Comparison of ENCODE assay signal across 11 cellular contexts in genomic region chr16:66898933-66899309, GRCh38. TPM values are rescaled to one million over a fixed set of nuclear protein-coding genes. Genes with fewer than 3 reads are reported as not detected.
DNase-seq lines count a peak whose midpoint lies in the region; TF ChIP-seq lines count a peak whose summit lies in the region.
"Had no signal": no experiment of that assay in that cellular context is flagged by ENCODE, and none has a peak within 500 bp of the region (broad histone marks: within the 10 kb centered on the region; RNA-seq: fewer than 3 reads in every experiment).

No MANE protein-coding gene starts in this region.

- H3K4me1 ChIP-seq in ascending aorta (peaks cover 36 to 69% of the 10 kb centered on the region in 2 donors), thyroid gland (peaks cover 59 to 84% of the 10 kb centered on the region in 2 donors)

- no peak overlapping the region for H3K27ac Mint-ChIP-seq in mesothelial cell of epicardium
- H3K27ac Mint-ChIP-seq: activated B cell treated with CpG ODN at 0.5 μM for 24 hours had no signal

- H3K36me3 ChIP-seq in ascending aorta = no peaks in the 10 kb centered on the region
- H3K36me3 ChIP-seq in thyroid gland = no peaks in the 10 kb centered on the region

- DNase-seq in ascending aorta (ENCODE audit: low spot score in 2 of 2) = no peak
- DNase-seq in thyroid gland = no peak
- no peak for DNase-seq in activated CD4-positive, alpha-beta T cell treated with anti-CD3 and anti-CD28 coated beads for 4 hours
- no peak for DNase-seq in mesothelial cell of epicardium (ENCODE audit: low spot score in 2 of 2, unreplicated experiment in 2 of 2)
- DNase-seq: activated B cell treated with CpG ODN at 0.5 μM for 24 hours, C1 segment of cervical spinal cord, midbrain, NCI-H1092 treated with DMSO at 0.1 percent for 48 hours had no signal

- H3K9me3 Mint-ChIP-seq in mesothelial cell of epicardium = no peaks in the 10 kb centered on the region
- H3K9me3 Mint-ChIP-seq: activated B cell treated with CpG ODN at 0.5 μM for 24 hours had no signal

- no peak overlapping the region for H3K4me3 Mint-ChIP-seq in mesothelial cell of epicardium
- H3K4me3 Mint-ChIP-seq: activated B cell treated with CpG ODN at 0.5 μM for 24 hours had no signal

- H3K9me3 ChIP-seq in ascending aorta (no peaks in the 10 kb centered on the region), thyroid gland (no peaks in the 10 kb centered on the region)

- no peaks in the 10 kb centered on the region for H3K36me3 Mint-ChIP-seq in mesothelial cell of epicardium

- no peaks in the 10 kb centered on the region for H3K27me3 Mint-ChIP-seq in mesothelial cell of epicardium (ENCODE audit: low read depth)
- H3K27me3 Mint-ChIP-seq: activated B cell treated with CpG ODN at 0.5 μM for 24 hours had no signal

- WGBS in thyroid gland, 2 donors = 92 to 97% methylated on average over 2 of the region's 2 CpGs

- peaks cover 26% of the 10 kb centered on the region for H3K4me1 Mint-ChIP-seq in mesothelial cell of epicardium

- H3K27me3 ChIP-seq in ascending aorta = no peaks in the 10 kb centered on the region
- H3K27me3 ChIP-seq in layer of hippocampus (ENCODE audit: control insufficient read depth, insufficient read depth, low read length) = no peaks in the 10 kb centered on the region
- H3K27me3 ChIP-seq in thyroid gland = no peaks in the 10 kb centered on the region

- no peak overlapping the region for H3K4me3 ChIP-seq in ascending aorta
- H3K4me3 ChIP-seq in thyroid gland (replicated peaks in 1 of 3) = no peak overlapping the region
- H3K4me3 ChIP-seq: GM12878 had no signal

- no peak for TF ChIP-seq POLR2A in thyroid gland (IDR thresholded peaks at IDR 0.05)

- intact Hi-C loops in ascending aorta (cut with DNase I) = no loop called here
- intact Hi-C loops in thyroid gland (cut with DNase I) = loop anchor here (10.0 kb wide), 1 partner anchor 286 kb away; the partner anchor contains the start of gene MATCAP1

- no peak for TF ChIP-seq CTCF in ascending aorta (IDR thresholded peaks at IDR 0.05)
- no peak for TF ChIP-seq CTCF in thyroid gland (IDR thresholded peaks at IDR 0.05)
- TF ChIP-seq CTCF in mesothelial cell of epicardium (IDR thresholded peaks at IDR 0.05; ENCODE audit: unreplicated experiment) = no peak

- peak overlapping the region; percentile 90 to 92 for H3K27ac ChIP-seq in ascending aorta
- peak overlapping the region; percentile 80 for H3K27ac ChIP-seq in layer of hippocampus (ENCODE audit: low read depth, low read length)
- peak overlapping the region; percentile 89 to 98 (median 96) for H3K27ac ChIP-seq in thyroid gland

RNA-seq across cellular contexts. Expression of gene PDP2, which starts 18.6 kb away (rescaled TPM):
- total RNA-seq in ascending aorta = 2.8 TPM
- 10 to 100 TPM; 10.7 to 34.5 (median 26.9) TPM for total RNA-seq in thyroid gland
- total RNA-seq in mesothelial cell of epicardium = 16.7 to 17.4 TPM (median 16.9 TPM) in 3 replicates

RNA-seq across cellular contexts. Expression of gene CDH16, which starts 19.8 kb away (rescaled TPM):
- not detected for total RNA-seq in ascending aorta
- 100 to 1,000 TPM in 3 of 4 donors, 10 to 100 TPM in 1; 43.1 to 166 (median 134) TPM for total RNA-seq in thyroid gland
- total RNA-seq in mesothelial cell of epicardium = not detected in 3 replicates
- total RNA-seq: activated B cell treated with CpG ODN at 0.5 μM for 24 hours, Daoy, GM12878 had no signal

RNA-seq across cellular contexts. Expression of gene RRAD, which starts 26.4 kb away (rescaled TPM):
- total RNA-seq in ascending aorta (54.2 TPM), thyroid gland (10 to 100 TPM in 3 of 4 donors, 1 to 10 TPM in 1; 6.1 to 15.6 (median 10.9) TPM), mesothelial cell of epicardium (2.7 to 3.7 TPM (median 2.9 TPM) in 3 replicates)
- total RNA-seq: activated B cell treated with CpG ODN at 0.5 μM for 24 hours had no signal

RNA-seq across cellular contexts. Expression of gene CIAO2B, which starts 35.3 kb away (rescaled TPM):
- 255 TPM for total RNA-seq in ascending aorta
- 100 to 1,000 TPM in 1 of 4 donors, 10 to 100 TPM in 3; 29.4 to 113 (median 48.3) TPM for total RNA-seq in thyroid gland
- 52.1 to 56.1 TPM (median 54.5 TPM) in 3 replicates for total RNA-seq in mesothelial cell of epicardium

RNA-seq across cellular contexts. Expression of gene CES2, which starts 36.4 kb away (rescaled TPM):
- total RNA-seq in ascending aorta (40.0 TPM), thyroid gland (10 to 100 TPM; 49.7 to 69.4 (median 53.6) TPM), mesothelial cell of epicardium (52.0 to 53.4 TPM (median 52.5 TPM) in 3 replicates)

Comparison
In these comparisons a context has a peak if more than half of its experiments do, and no peak if none do; other contexts are left out.
1. RNA of gene CDH16, which starts 19.8 kb away (total RNA-seq): 43.1 to 166 TPM in thyroid gland; not detected in ascending aorta (single experiment) and not detected in mesothelial cell of epicardium; every median in the first group is over 10 times any median in the second.
2. Peak in every context shown above with its lines, with median percentiles within 50 percentile points of each other: H3K27ac ChIP-seq.